1 cellular context compared by ENCODE assay signal in the genomic region with DNA sequence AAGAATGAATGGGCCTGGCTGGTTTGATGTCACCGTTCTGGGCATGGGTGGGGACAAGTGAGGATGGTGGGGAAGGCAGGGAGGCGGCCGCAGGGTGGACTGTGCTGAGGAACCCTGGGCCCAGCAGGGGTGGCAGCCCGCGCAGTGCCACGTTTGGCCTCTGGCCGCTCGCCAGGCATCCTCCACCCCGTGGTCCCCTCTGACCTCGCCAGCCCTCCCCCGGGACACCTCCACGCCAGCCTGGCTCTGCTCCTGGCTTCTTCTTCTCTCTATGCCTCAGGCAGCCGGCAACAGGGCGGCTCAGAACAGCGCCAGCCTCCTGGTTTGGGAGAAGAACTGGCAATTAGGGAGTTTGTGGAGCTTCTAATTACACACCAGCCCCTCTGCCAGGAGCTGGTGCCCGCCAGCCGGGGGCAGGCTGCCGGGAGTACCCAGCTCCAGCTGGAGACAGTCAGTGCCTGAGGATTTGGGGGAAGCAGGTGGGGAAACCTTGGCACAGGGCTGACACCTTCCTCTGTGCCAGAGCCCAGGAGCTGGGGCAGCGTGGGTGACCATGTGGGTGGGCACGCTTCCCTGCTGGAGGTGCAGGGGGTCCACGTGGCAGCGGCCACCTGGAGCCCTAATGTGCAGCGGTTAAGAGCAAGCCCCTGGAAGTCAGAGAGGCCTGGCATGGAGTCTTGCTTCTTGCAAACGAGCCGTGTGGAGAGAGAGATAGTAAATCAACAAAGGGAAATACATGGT.
TF ChIP-seq lines count a peak whose summit lies in the region.

No MANE protein-coding gene starts in this region.

TF ChIP-seq in HepG2, 621 proteins besides CTCF, POLR2A, EP300 and RAD21 (continued from another document and continues in another):
- TF ChIP-seq AKAP8 (CRISPR knock-in tag; IDR thresholded peaks at IDR 0.05) = peak; percentile 78; the same call in 1 of the 2 replicates
- TF ChIP-seq, protein P1, sequence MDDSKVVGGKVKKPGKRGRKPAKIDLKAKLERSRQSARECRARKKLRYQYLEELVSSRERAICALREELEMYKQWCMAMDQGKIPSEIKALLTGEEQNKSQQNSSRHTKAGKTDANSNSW (CRISPR knock-in tag; IDR thresholded peaks at IDR 0.05; ENCODE audit: borderline replicate concordance) = no peak
- no peak for TF ChIP-seq ZNF446 (CRISPR knock-in tag; IDR thresholded peaks at IDR 0.05)
- TF ChIP-seq ZBTB46 (CRISPR knock-in tag; IDR thresholded peaks at IDR 0.05; ENCODE audit: borderline replicate concordance) = no peak
- peak; percentile 65 for TF ChIP-seq POLR2G (IDR thresholded peaks at IDR 0.05; ENCODE audit: low read depth, low read length)
- no peak for TF ChIP-seq ZKSCAN8 (CRISPR knock-in tag; IDR thresholded peaks at IDR 0.05; ENCODE audit: borderline replicate concordance)
- TF ChIP-seq PLRG1 (conservative IDR thresholded peaks at IDR 0.05) = no peak
- TF ChIP-seq ZKSCAN1 (IDR thresholded peaks at IDR 0.05; ENCODE audit: low read length) = no peak
- no peak for TF ChIP-seq ZNF460 (CRISPR knock-in tag; IDR thresholded peaks at IDR 0.05; ENCODE audit: borderline replicate concordance)
- TF ChIP-seq ZFP1 (CRISPR knock-in tag; IDR thresholded peaks at IDR 0.05) = no peak
- no peak for TF ChIP-seq ARNT2 (CRISPR knock-in tag; IDR thresholded peaks at IDR 0.05; ENCODE audit: low read depth)
- TF ChIP-seq CERS6 (CRISPR knock-in tag; IDR thresholded peaks at IDR 0.05) = no peak
- TF ChIP-seq ZNF136 (CRISPR knock-in tag; IDR thresholded peaks at IDR 0.05; ENCODE audit: low read depth) = no peak
- TF ChIP-seq FIP1L1 (IDR thresholded peaks at IDR 0.05; ENCODE audit: borderline replicate concordance, insufficient read depth, low read depth, low read length) = no peak
- no peak for TF ChIP-seq SOX6 (IDR thresholded peaks at IDR 0.05)
- TF ChIP-seq SOX6 (CRISPR knock-in tag; IDR thresholded peaks at IDR 0.05) = 0 out of 2 replicates have a peak, but pooled peaks have one; percentile 11
- TF ChIP-seq DNMT3B (CRISPR knock-in tag; conservative IDR thresholded peaks at IDR 0.05) = no peak
- 0 out of 2 replicates have a peak, but pooled peaks have one; percentile 31 for TF ChIP-seq ZNF672 (CRISPR knock-in tag; IDR thresholded peaks at IDR 0.05)
- TF ChIP-seq ZMAT5 (CRISPR knock-in tag; IDR thresholded peaks at IDR 0.05; ENCODE audit: borderline replicate concordance, low read depth) = no peak
- TF ChIP-seq ZNF746 (CRISPR knock-in tag; IDR thresholded peaks at IDR 0.05) = no peak
- no peak for TF ChIP-seq TSC22D2 (CRISPR knock-in tag; IDR thresholded peaks at IDR 0.05; ENCODE audit: borderline replicate concordance)
- no peak for TF ChIP-seq ZNF703 (CRISPR knock-in tag; IDR thresholded peaks at IDR 0.05; ENCODE audit: borderline replicate concordance)
- TF ChIP-seq ZFX (CRISPR knock-in tag; IDR thresholded peaks at IDR 0.05; ENCODE audit: low read depth) = no peak
- no peak for TF ChIP-seq ZNF605 (CRISPR knock-in tag; IDR thresholded peaks at IDR 0.05)
- no peak for TF ChIP-seq ZNF891 (CRISPR knock-in tag; IDR thresholded peaks at IDR 0.05)
- TF ChIP-seq AGO2 (optimal IDR thresholded peaks at IDR 0.05; ENCODE audit: low read depth, low read length) = peak; percentile 99
- TF ChIP-seq CEBPB (IDR thresholded peaks at IDR 0.05; ENCODE audit: borderline replicate concordance, low read depth, low read length) = no peak
- no peak for TF ChIP-seq BCLAF1 (IDR thresholded peaks at IDR 0.05)
- no peak for TF ChIP-seq LCORL (IDR thresholded peaks at IDR 0.05)
- 0 out of 2 replicates have a peak, but pooled peaks have one; percentile 12 for TF ChIP-seq LCORL (CRISPR knock-in tag; IDR thresholded peaks at IDR 0.05)
- no peak for TF ChIP-seq PAX8 (CRISPR knock-in tag; IDR thresholded peaks at IDR 0.05; ENCODE audit: borderline replicate concordance)
- TF ChIP-seq MAFF (IDR thresholded peaks at IDR 0.05; ENCODE audit: low read depth, low read length) = no peak
- no peak for TF ChIP-seq ZFP37 (CRISPR knock-in tag; IDR thresholded peaks at IDR 0.05; ENCODE audit: borderline replicate concordance)
- no peak for TF ChIP-seq ESRRA (CRISPR knock-in tag; IDR thresholded peaks at IDR 0.05; ENCODE audit: low read depth)
- TF ChIP-seq PHF5A (CRISPR knock-in tag; IDR thresholded peaks at IDR 0.05; ENCODE audit: low read depth, unreplicated experiment) = no peak
- TF ChIP-seq TBX3 (IDR thresholded peaks at IDR 0.05; ENCODE audit: borderline replicate concordance) = no peak
- peak; percentile 55 for TF ChIP-seq ZC3H13 (CRISPR knock-in tag; IDR thresholded peaks at IDR 0.05)
- no peak for TF ChIP-seq PTBP1 (IDR thresholded peaks at IDR 0.05; ENCODE audit: low read depth, low read length, poor library complexity, severe bottlenecking)
- TF ChIP-seq ZNF512 (CRISPR knock-in tag; IDR thresholded peaks at IDR 0.05) = no peak
- no peak for TF ChIP-seq DRAP1 (CRISPR knock-in tag; IDR thresholded peaks at IDR 0.05)
- TF ChIP-seq U2AF2 (IDR thresholded peaks at IDR 0.05; ENCODE audit: low read depth, low read length) = no peak
- no peak for TF ChIP-seq ISL2 (CRISPR knock-in tag; IDR thresholded peaks at IDR 0.05)
- TF ChIP-seq GABPA (IDR thresholded peaks at IDR 0.05; ENCODE audit: low read depth, low read length) = no peak
- TF ChIP-seq GABPA (CRISPR knock-in tag; IDR thresholded peaks at IDR 0.05; ENCODE audit: low read depth) = no peak
- no peak for TF ChIP-seq FOXA1 (IDR thresholded peaks at IDR 0.05)
- TF ChIP-seq FOXA1 (CRISPR knock-in tag; IDR thresholded peaks at IDR 0.05) = peak; percentile 36; the same call in 1 of the 2 replicates
- 0 out of 2 replicates have a peak, but pooled peaks have one; percentile 24 for TF ChIP-seq CBFB (CRISPR knock-in tag; IDR thresholded peaks at IDR 0.05)
- no peak for TF ChIP-seq MBD4 (IDR thresholded peaks at IDR 0.05; ENCODE audit: borderline replicate concordance, low read length)
- no peak for TF ChIP-seq KLF11 (CRISPR knock-in tag; IDR thresholded peaks at IDR 0.05)
- TF ChIP-seq PAF1 (CRISPR knock-in tag; IDR thresholded peaks at IDR 0.05) = peak; percentile 77
- TF ChIP-seq UBTF (CRISPR knock-in tag; IDR thresholded peaks at IDR 0.05) = no peak
- TF ChIP-seq SIX4 (CRISPR knock-in tag; IDR thresholded peaks at IDR 0.05) = no peak
- TF ChIP-seq ATF7-NPFF (CRISPR knock-in tag; IDR thresholded peaks at IDR 0.05; ENCODE audit: low read depth) = no peak
- TF ChIP-seq, protein P2, sequence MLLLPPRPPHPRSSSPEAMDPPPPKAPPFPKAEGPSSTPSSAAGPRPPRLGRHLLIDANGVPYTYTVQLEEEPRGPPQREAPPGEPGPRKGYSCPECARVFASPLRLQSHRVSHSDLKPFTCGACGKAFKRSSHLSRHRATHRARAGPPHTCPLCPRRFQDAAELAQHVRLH (CRISPR knock-in tag; IDR thresholded peaks at IDR 0.05; ENCODE audit: borderline replicate concordance, low read depth) = no peak
- TF ChIP-seq EED (CRISPR knock-in tag; IDR thresholded peaks at IDR 0.05) = no peak
- no peak for TF ChIP-seq MIXL1 (CRISPR knock-in tag; IDR thresholded peaks at IDR 0.05)
- no peak for TF ChIP-seq ZNF232 (CRISPR knock-in tag; IDR thresholded peaks at IDR 0.05; ENCODE audit: borderline replicate concordance)
- TF ChIP-seq, protein P3, sequence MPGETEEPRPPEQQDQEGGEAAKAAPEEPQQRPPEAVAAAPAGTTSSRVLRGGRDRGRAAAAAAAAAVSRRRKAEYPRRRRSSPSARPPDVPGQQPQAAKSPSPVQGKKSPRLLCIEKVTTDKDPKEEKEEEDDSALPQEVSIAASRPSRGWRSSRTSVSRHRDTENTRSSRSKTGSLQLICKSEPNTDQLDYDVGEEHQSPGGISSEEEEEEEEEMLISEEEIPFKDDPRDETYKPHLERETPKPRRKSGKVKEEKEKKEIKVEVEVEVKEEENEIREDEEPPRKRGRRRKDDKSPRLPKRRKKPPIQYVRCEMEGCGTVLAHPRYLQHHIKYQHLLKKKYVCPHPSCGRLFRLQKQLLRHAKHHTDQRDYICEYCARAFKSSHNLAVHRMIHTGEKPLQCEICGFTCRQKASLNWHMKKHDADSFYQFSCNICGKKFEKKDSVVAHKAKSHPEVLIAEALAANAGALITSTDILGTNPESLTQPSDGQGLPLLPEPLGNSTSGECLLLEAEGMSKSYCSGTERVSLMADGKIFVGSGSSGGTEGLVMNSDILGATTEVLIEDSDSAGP (CRISPR knock-in tag; IDR thresholded peaks at IDR 0.05; ENCODE audit: borderline replicate concordance) = peak; percentile 21; the same call in 1 of the 2 replicates
- no peak for TF ChIP-seq IRF2 (CRISPR knock-in tag; IDR thresholded peaks at IDR 0.05)
